Comparison of ENCODE assay signal across 27 cellular contexts in the genomic region with DNA sequence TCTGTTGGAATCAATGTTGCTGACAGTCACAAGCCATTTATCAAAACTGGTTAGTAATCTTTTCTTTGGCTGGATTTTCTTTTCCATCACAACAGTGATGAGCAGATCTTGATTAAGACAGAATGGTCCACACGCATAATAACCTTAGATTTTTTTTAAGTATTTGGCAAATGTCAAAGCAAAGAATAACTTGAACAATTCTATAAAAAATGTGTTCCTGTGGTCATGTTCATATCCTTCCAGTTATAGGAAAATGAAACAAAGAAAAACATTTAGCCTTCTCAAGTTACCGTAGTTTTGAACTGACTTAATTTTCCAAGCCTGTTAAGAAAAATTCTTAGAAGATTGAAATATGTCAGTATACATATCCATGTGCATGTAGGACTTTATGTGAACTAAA.
DNase-seq lines count a peak whose midpoint lies in the region; ATAC-seq and TF ChIP-seq lines count a peak whose summit lies in the region.
"Had no signal": no experiment of that assay in that cellular context is flagged by ENCODE, and none has a peak within 500 bp of the region (broad histone marks: within the 10 kb centered on the region; RNA-seq: fewer than 3 reads in every experiment).

No MANE protein-coding gene starts in this region.

- peaks cover 3% of the 10 kb centered on the region for H3K9me3 Mint-ChIP-seq in activated T-helper 1 cell treated with anti-CD3 and anti-CD28 coated beads, Interleukin-12 subunit alpha, Interleukin-12 subunit beta, Interleukin-2, Interleukin-4 antibody, amounts not matched to agents 30 ng/mL and 10 ng/mL and 1 ng/mL, durations not matched to agents 14 hours and 24 hours and 36 hours
- H3K9me3 Mint-ChIP-seq: CD8-positive, alpha-beta memory T cell had no signal

- DNase-seq in SK-N-SH = no peak
- peak; percentile 56 for DNase-seq in dedifferentiated amniotic fluid mesenchymal stem cell (ENCODE audit: extremely low spot score)
- DNase-seq in kidney glomerular epithelial cell (lab: John Stamatoyannopoulos, UW) = no peak
- no peak for DNase-seq in activated T-helper 1 cell treated with anti-CD3 and anti-CD28 coated beads, Interleukin-12 subunit alpha, Interleukin-12 subunit beta, Interleukin-2, Interleukin-4 antibody, amounts not matched to agents 30 ng/mL and 10 ng/mL and 1 ng/mL, durations not matched to agents 14 hours and 24 hours and 36 hours (ENCODE audit: low spot score)
- DNase-seq: ACHN; BE2C; CD8-positive, alpha-beta memory T cell; DMS 273 treated with DMSO at 0.1 percent for 48 hours; DMS79 treated with DMSO at 0.1 percent for 48 hours; NCI-H1048; NCI-H1417; NCI-H1694; NCI-H2081 treated with DMSO at 0.1 percent for 48 hours; NCI-H2171; NCI-H226; NCI-H510A; NCI-H69; SHP77 treated with DMSO at 0.1 percent for 48 hours had no signal

- no peaks in the 10 kb centered on the region for H4K20me1 ChIP-seq in SK-N-SH (ENCODE audit: insufficient read depth)

- H3K36me3 Mint-ChIP-seq in activated T-helper 1 cell treated with anti-CD3 and anti-CD28 coated beads, Interleukin-12 subunit alpha, Interleukin-12 subunit beta, Interleukin-2, Interleukin-4 antibody, amounts not matched to agents 30 ng/mL and 10 ng/mL and 1 ng/mL, durations not matched to agents 14 hours and 24 hours and 36 hours (ENCODE audit: low read depth) = peaks cover 5% of the 10 kb centered on the region
- H3K36me3 Mint-ChIP-seq: CD14-positive monocyte; CD8-positive, alpha-beta memory T cell; IgD-negative memory B cell had no signal

- no peaks in the 10 kb centered on the region for H3K36me3 ChIP-seq in SK-N-SH (replicated peaks in 1 of 2; ENCODE audit: control insufficient read depth in 1 of 2, insufficient read depth in 2 of 2, low read length in 1 of 2)
- H3K36me3 ChIP-seq in ACC112 (ENCODE audit: insufficient read depth, low read length) = no peaks in the 10 kb centered on the region
- H3K36me3 ChIP-seq in parathyroid adenoma (ENCODE audit: control insufficient read depth, insufficient read depth, low read length) = no peaks in the 10 kb centered on the region
- H3K36me3 ChIP-seq: BE2C had no signal

- no peaks in the 10 kb centered on the region for H3K27me3 ChIP-seq in SK-N-SH (ENCODE audit: insufficient read depth)
- no peaks in the 10 kb centered on the region; the same call in 1 of the 2 replicates for H3K27me3 ChIP-seq in ACC112 (ENCODE audit: insufficient read depth, low read length)
- H3K27me3 ChIP-seq in parathyroid adenoma (ENCODE audit: control insufficient read depth, insufficient read depth, low read length) = no peaks in the 10 kb centered on the region
- H3K27me3 ChIP-seq: BE2C had no signal

- H3K4me1 ChIP-seq in SK-N-SH (ENCODE audit: control insufficient read depth in 1 of 2, insufficient read depth in 2 of 2, low read depth in 1 of 2, low read length in 1 of 2) (peaks cover 0 to 4% of the 10 kb centered on the region in 2 experiments; a peak in 2 of 4 replicates), ACC112 (ENCODE audit: control insufficient read depth, insufficient read depth, low read length, unreplicated experiment) (no peaks in the 10 kb centered on the region), parathyroid adenoma (peaks cover 5% of the 10 kb centered on the region)
- H3K4me1 ChIP-seq: BE2C had no signal

- 0 out of 4 replicates have a peak overlapping the region, but pooled peaks of 1 of the 2 experiments have one; percentile 5 for H3K27ac ChIP-seq in SK-N-SH (ENCODE audit: low read depth in 2 of 2, low read length in 1 of 2)
- no peak overlapping the region for H3K27ac ChIP-seq in ACC112 (ENCODE audit: low read depth, low read length)
- H3K27ac ChIP-seq in parathyroid adenoma = peak overlapping the region; percentile 49
- H3K27ac ChIP-seq: 22Rv1, HL-60 had no signal

- H3K9ac ChIP-seq in SK-N-SH (no peak overlapping the region), parathyroid adenoma (no peak overlapping the region)

- CTCF ChIA-PET in SK-N-SH (lab: Yijun Ruan, JAX) = no interaction called here

- H3K27me3 Mint-ChIP-seq in activated T-helper 1 cell treated with anti-CD3 and anti-CD28 coated beads, Interleukin-12 subunit alpha, Interleukin-12 subunit beta, Interleukin-2, Interleukin-4 antibody, amounts not matched to agents 30 ng/mL and 10 ng/mL and 1 ng/mL, durations not matched to agents 14 hours and 24 hours and 36 hours (ENCODE audit: insufficient read depth) = no peaks in the 10 kb centered on the region

- H3K9me2 ChIP-seq in SK-N-SH = no peaks in the 10 kb centered on the region

- H3K79me2 ChIP-seq in SK-N-SH (ENCODE audit: insufficient read depth) = no peaks in the 10 kb centered on the region
- H3K79me2 ChIP-seq in ACC112 (ENCODE audit: control insufficient read depth, insufficient read depth, low read length, unreplicated experiment) = no peaks in the 10 kb centered on the region
- no peaks in the 10 kb centered on the region for H3K79me2 ChIP-seq in parathyroid adenoma

- H3K27ac Mint-ChIP-seq in activated T-helper 1 cell treated with anti-CD3 and anti-CD28 coated beads, Interleukin-12 subunit alpha, Interleukin-12 subunit beta, Interleukin-2, Interleukin-4 antibody, amounts not matched to agents 30 ng/mL and 10 ng/mL and 1 ng/mL, durations not matched to agents 14 hours and 24 hours and 36 hours = no peak overlapping the region
- H3K27ac Mint-ChIP-seq: CD14-positive monocyte, IgD-negative memory B cell had no signal

- TF ChIP-seq EP300 in SK-N-SH (IDR thresholded peaks at IDR 0.05; ENCODE audit: borderline replicate concordance in 1 of 2, low read depth in 1 of 2, low read length in 1 of 2) = no peak

- H3K4me2 ChIP-seq in SK-N-SH (no peak overlapping the region), parathyroid adenoma (ENCODE audit: low read length) (no peak overlapping the region)

- ATAC-seq in SK-N-SH treated with all-trans-retinoic acid at 6 μM for 48 hours = peak; percentile 75
- no peak for ATAC-seq in GM18502 (IDR thresholded peaks at IDR 0.05; ENCODE audit: poor library complexity, unreplicated experiment)
- ATAC-seq: Panc1 had no signal

- TF ChIP-seq RAD21 in SK-N-SH (IDR thresholded peaks at IDR 0.05; ENCODE audit: low read length) = no peak

- H3K4me1 Mint-ChIP-seq in activated T-helper 1 cell treated with anti-CD3 and anti-CD28 coated beads, Interleukin-12 subunit alpha, Interleukin-12 subunit beta, Interleukin-2, Interleukin-4 antibody, amounts not matched to agents 30 ng/mL and 10 ng/mL and 1 ng/mL, durations not matched to agents 14 hours and 24 hours and 36 hours (ENCODE audit: low read depth) = peaks cover 21% of the 10 kb centered on the region

- TF ChIP-seq CTCF in SK-N-SH (IDR thresholded peaks at IDR 0.05) (no peak), parathyroid adenoma (IDR thresholded peaks at IDR 0.05) (no peak)

- no peak overlapping the region for H3K4me3 ChIP-seq in SK-N-SH (ENCODE audit: low read depth in 2 of 2, low read length in 1 of 2)
- peak overlapping the region; percentile 37; the same call in 1 of the 2 replicates for H3K4me3 ChIP-seq in ACC112 (ENCODE audit: low read depth, low read length)
- no peak overlapping the region for H3K4me3 ChIP-seq in parathyroid adenoma (ENCODE audit: low read depth, low read length)

- WGBS in SK-N-SH (ENCODE audit: low lambda C conversion rate) = 39% methylated on average over 2 of the region's 2 CpGs

- intact Hi-C loops in activated T-helper 1 cell treated with anti-CD3 and anti-CD28 coated beads, Interleukin-12 subunit alpha, Interleukin-12 subunit beta, Interleukin-2, Interleukin-4 antibody, amounts not matched to agents 30 ng/mL and 10 ng/mL and 1 ng/mL, durations not matched to agents 14 hours and 24 hours and 36 hours (cut with micrococcal nuclease) = no loop called here

- no peak overlapping the region for H3K4me3 Mint-ChIP-seq in activated T-helper 1 cell treated with anti-CD3 and anti-CD28 coated beads, Interleukin-12 subunit alpha, Interleukin-12 subunit beta, Interleukin-2, Interleukin-4 antibody, amounts not matched to agents 30 ng/mL and 10 ng/mL and 1 ng/mL, durations not matched to agents 14 hours and 24 hours and 36 hours
- H3K4me3 Mint-ChIP-seq: CD14-positive monocyte; CD8-positive, alpha-beta memory T cell had no signal

- H3F3A ChIP-seq in SK-N-SH (replicated peaks; ENCODE audit: insufficient read depth) = no peaks in the 10 kb centered on the region

- no peaks in the 10 kb centered on the region for H3K9me3 ChIP-seq in SK-N-SH
- H3K9me3 ChIP-seq in parathyroid adenoma (ENCODE audit: control insufficient read depth, low read length) = no peaks in the 10 kb centered on the region
- H3K9me3 ChIP-seq: BE2C had no signal

- POLR2A ChIA-PET in SK-N-SH (lab: Yijun Ruan, JAX) = no interaction called here

- H2AFZ ChIP-seq in SK-N-SH (ENCODE audit: low read depth) = no peak overlapping the region
- no peak overlapping the region for H2AFZ ChIP-seq in ACC112 (ENCODE audit: low read length, unreplicated experiment)
- H2AFZ ChIP-seq in parathyroid adenoma = no peak overlapping the region

TF ChIP-seq in SK-N-SH treated with all-trans-retinoic acid at 6 μM for 48 hours, 23 proteins besides CTCF, POLR2A, EP300 and RAD21 (continues in another document):
- no peak for TF ChIP-seq ZFP30 (CRISPR knock-in tag; IDR thresholded peaks at IDR 0.05)

TF ChIP-seq in SK-N-SH, 30 proteins besides CTCF, POLR2A, EP300 and RAD21 (continues in another document):
- TF ChIP-seq CHD2 (IDR thresholded peaks at IDR 0.05; ENCODE audit: low read length, partially characterized antibody) = no peak
- TF ChIP-seq ELF1 (IDR thresholded peaks at IDR 0.05) = no peak
- TF ChIP-seq SIN3A (IDR thresholded peaks at IDR 0.05; ENCODE audit: borderline replicate concordance, low read depth, low read length) = no peak
